Comparison of ENCODE assay signal across 9 cellular contexts in the genomic region with DNA sequence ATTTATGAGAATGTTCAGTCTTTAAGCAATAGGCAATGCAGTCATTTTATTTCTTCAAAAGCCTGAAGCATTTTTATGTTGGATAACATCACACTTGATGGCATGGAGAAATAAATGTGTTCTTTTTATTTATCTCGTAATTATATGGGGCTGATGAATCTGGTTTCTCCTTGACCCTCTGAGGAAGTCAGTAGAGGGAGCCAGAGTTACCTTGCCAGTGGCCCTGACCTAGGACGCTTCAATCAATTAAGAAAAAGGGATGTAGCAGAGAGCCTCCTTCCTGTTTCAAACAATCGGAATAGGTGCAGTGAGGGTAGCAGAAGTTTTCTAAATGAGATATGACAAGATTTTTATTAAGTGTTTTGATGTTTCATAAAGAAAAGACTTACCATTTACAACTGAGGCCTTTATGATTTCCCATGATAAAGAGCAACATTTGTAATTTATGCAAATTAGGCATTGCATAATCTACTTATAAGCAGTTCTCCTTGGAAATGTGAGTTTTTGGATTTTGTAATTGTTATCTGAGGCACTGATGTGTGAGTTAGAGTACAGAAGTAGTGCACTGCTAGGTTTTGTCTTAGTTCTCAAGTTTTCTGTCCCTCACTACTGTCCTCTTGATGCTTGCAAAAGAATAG.
A peak's percentile ranks its signal among the peaks of the same experiment; 100 is the strongest.
DNase-seq lines count a peak whose midpoint lies in the region; ATAC-seq and TF ChIP-seq lines count a peak whose summit lies in the region.
"Had no signal": no experiment of that assay in that cellular context is flagged by ENCODE, and none has a peak within 500 bp of the region (broad histone marks: within the 10 kb centered on the region; RNA-seq: fewer than 3 reads in every experiment).

No MANE protein-coding gene starts in this region.

- H3K9me3 ChIP-seq in adrenal gland (replicated peaks in 1 of 3): no peaks in the 10 kb centered on the region
- H3K9me3 ChIP-seq: pancreas had no signal

- peak; percentile 36; the same call in 1 of the 2 replicates for TF ChIP-seq CTCF in GM12875 (IDR thresholded peaks at IDR 0.05; ENCODE audit: borderline replicate concordance, insufficient read depth, low read depth, low read length)
- TF ChIP-seq CTCF in WI38 (IDR thresholded peaks at IDR 0.05; ENCODE audit: low read depth, low read length): peak; percentile 44
- peak in 2 of 6 experiments; percentile 10 to 16 for TF ChIP-seq CTCF in adrenal gland (IDR thresholded peaks at IDR 0.05)

- H3K4me3 ChIP-seq in GM12875 (ENCODE audit: low read depth, low read length) (no peak overlapping the region), WI38 (ENCODE audit: low read depth, low read length) (no peak overlapping the region), adrenal gland (no peak overlapping the region)
- H3K4me3 ChIP-seq: pancreas had no signal

- H3K4me1 ChIP-seq in adrenal gland (replicated peaks in 1 of 2): no peaks in the 10 kb centered on the region
- H3K4me1 ChIP-seq: pancreas had no signal

- H3K36me3 ChIP-seq in adrenal gland (replicated peaks in 1 of 2): no peaks in the 10 kb centered on the region
- H3K36me3 ChIP-seq: pancreas had no signal

- no peak overlapping the region for H3K27ac ChIP-seq in adrenal gland
- H3K27ac ChIP-seq: pancreas had no signal

- intact Hi-C loops in adrenal gland (cut with DNase I): no loop called here

- ATAC-seq in HG02884 (IDR thresholded peaks at IDR 0.05; ENCODE audit: unreplicated experiment) (no peak), GM21717 (IDR thresholded peaks at IDR 0.05; ENCODE audit: unreplicated experiment) (no peak), HG03095 (IDR thresholded peaks at IDR 0.05; ENCODE audit: unreplicated experiment) (no peak)

- 31 to 41% (median 33%) methylated on average over 3 of the region's 3 CpGs for WGBS in adrenal gland, 4 donors

- no peaks in the 10 kb centered on the region for H3K27me3 ChIP-seq in adrenal gland
- H3K27me3 ChIP-seq: pancreas had no signal

- no peak for TF ChIP-seq POLR2A in adrenal gland (IDR thresholded peaks at IDR 0.05)

- peak; percentile 65 for DNase-seq in HT-29 (ENCODE audit: low spot score)
- DNase-seq in kidney tubule cell (ENCODE audit: low spot score): peak; percentile 18
- DNase-seq in adrenal gland: no peak
- DNase-seq: pancreas had no signal

Comparison
In these comparisons a context has a peak if more than half of its experiments do, and no peak if none do; other contexts are left out.
1. DNase-seq: peak in HT-29 (single experiment) and kidney tubule cell (single experiment); none in adrenal gland (0 of 7).